ENCODE assay signal across 9 cellular contexts in genomic region chr1:146012703-146013565, GRCh38. TPM values are rescaled to one million over a fixed set of nuclear protein-coding genes. Genes with fewer than 3 reads are reported as not detected.
A peak's percentile ranks its signal among the peaks of the same experiment; 100 is the strongest.
DNase-seq lines count a peak whose midpoint lies in the region; ATAC-seq and TF ChIP-seq lines count a peak whose summit lies in the region.
"Had no signal": no experiment of that assay in that cellular context is flagged by ENCODE, and none has a peak within 500 bp of the region (broad histone marks: within the 10 kb centered on the region; RNA-seq: fewer than 3 reads in every experiment).

No MANE protein-coding gene starts in this region.

- no peaks in the 10 kb centered on the region for H3K4me1 Mint-ChIP-seq in Calu3 (ENCODE audit: low read depth, unreplicated experiment)
- H3K4me1 Mint-ChIP-seq in activated CD8-positive, alpha-beta T cell treated with anti-CD3 and anti-CD28 coated beads, Interleukin-2, amount 10 ng/mL, durations not matched to agents 7 days and 5 days (ENCODE audit: low read depth) = peaks cover 12% of the 10 kb centered on the region

- H3K27me3 ChIP-seq in neuronal stem cell (ENCODE audit: control insufficient read depth in 3 of 3, insufficient read depth in 3 of 3, low read depth in 1 of 3, low read length in 3 of 3) = peaks cover 0 to 27% (median 2%) of the 10 kb centered on the region in 3 experiments

- intact Hi-C loops in Calu3 (cut with micrococcal nuclease; ENCODE audit: unreplicated experiment) = no loop called here

- H2BK15ac ChIP-seq in neuronal stem cell (ENCODE audit: low read length) = no peak overlapping the region

- no peak overlapping the region for H2BK120ac ChIP-seq in neuronal stem cell (ENCODE audit: low read depth, low read length)

- no peak overlapping the region for H4K8ac ChIP-seq in neuronal stem cell (ENCODE audit: low read depth, low read length)

- no peak overlapping the region for H3K4me2 ChIP-seq in neuronal stem cell (ENCODE audit: insufficient read depth, low read length, poor library complexity, severe bottlenecking)

- no peak overlapping the region for H3K4me3 ChIP-seq in fibroblast of pulmonary artery (replicated peaks; ENCODE audit: low read depth, low read length)
- H3K4me3 ChIP-seq in neuronal stem cell (ENCODE audit: low read length in 2 of 2) = no peak overlapping the region

- peak overlapping the region; percentile 35 for H2AFZ ChIP-seq in neuronal stem cell (ENCODE audit: low read length)

- H3K9ac ChIP-seq in neuronal stem cell (ENCODE audit: low read depth, low read length, poor library complexity) = no peak overlapping the region

- H3K27me3 Mint-ChIP-seq in Calu3 (ENCODE audit: unreplicated experiment) = peaks cover 27% of the 10 kb centered on the region
- peaks cover 20% of the 10 kb centered on the region for H3K27me3 Mint-ChIP-seq in activated CD8-positive, alpha-beta T cell treated with anti-CD3 and anti-CD28 coated beads, Interleukin-2, amount 10 ng/mL, durations not matched to agents 7 days and 5 days (ENCODE audit: low read depth)

- POLR2A ChIA-PET in activated CD8-positive, alpha-beta T cell treated with anti-CD3 and anti-CD28 coated beads, Interleukin-2, amount 10 ng/mL, durations not matched to agents 7 days and 5 days (lab: Charles Lee) = interaction anchor here (0.7 to 2.3 kb wide), 5 partner anchors 16 to 179 kb away, joined by 3 to 10 read pairs (median 5); partner anchors contain the start of genes RBM8A and TXNIP

- DNase-seq in Calu3 = peak; percentile 74
- DNase-seq in HS-27A (ENCODE audit: low read depth) = peak; percentile 65
- DNase-seq in NCI-H82 (lab: John Stamatoyannopoulos, UW) = peak; percentile 80
- DNase-seq in activated CD8-positive, alpha-beta T cell treated with anti-CD3 and anti-CD28 coated beads, Interleukin-2, amount 10 ng/mL, durations not matched to agents 7 days and 5 days = peak; percentile 77
- DNase-seq in fibroblast of pulmonary artery (ENCODE audit: low read depth) = peak; percentile 88
- peak; percentile 56 for DNase-seq in neuronal stem cell (ENCODE audit: low spot score)

- H3K9me3 ChIP-seq in neuronal stem cell (replicated peaks in 1 of 2; ENCODE audit: control insufficient read depth in 2 of 2, insufficient read depth in 1 of 2, low read depth in 1 of 2, low read length in 2 of 2) = peaks cover 0 to under 1% of the 10 kb centered on the region in 2 donors

- H4K91ac ChIP-seq in neuronal stem cell (ENCODE audit: low read depth, low read length, poor library complexity) = no peak overlapping the region

- no peak overlapping the region for H2AK5ac ChIP-seq in neuronal stem cell (ENCODE audit: low read depth, low read length)

- H3K27ac Mint-ChIP-seq in Calu3 (ENCODE audit: unreplicated experiment) = peak overlapping the region; percentile 58
- no peak overlapping the region for H3K27ac Mint-ChIP-seq in activated CD8-positive, alpha-beta T cell treated with anti-CD3 and anti-CD28 coated beads, Interleukin-2, amount 10 ng/mL, durations not matched to agents 7 days and 5 days

- no peak overlapping the region for H3K18ac ChIP-seq in neuronal stem cell (ENCODE audit: low read length)

- WGBS in neuronal stem cell (ENCODE audit: extremely low coverage in 2 of 2, insufficient read length in 2 of 2, insufficient replicate concordance in 1 of 2), 2 donors = no CpG with 5 or more reads among the region's 4 CpGs

- no peak overlapping the region for H3K23ac ChIP-seq in neuronal stem cell (ENCODE audit: low read depth, low read length, poor library complexity)

- CTCF ChIA-PET in Calu3 (lab: Charles Lee) = interaction anchor here (0.6 to 5.0 kb wide), 9 partner anchors 12 to 1138 kb away, joined by 3 to 32 read pairs (median 5); partner anchors contain the start of genes NUDT17 and PIAS3
- CTCF ChIA-PET in activated CD8-positive, alpha-beta T cell treated with anti-CD3 and anti-CD28 coated beads, Interleukin-2, amount 10 ng/mL, durations not matched to agents 7 days and 5 days (lab: Charles Lee) = interaction anchor here (0.9 to 10.1 kb wide), 13 partner anchors 8 to 167 kb away, joined by 3 to 269 read pairs (median 5); partner anchors contain the start of genes ANKRD34A, HJV and NUDT17

- no peak overlapping the region for H3K27ac ChIP-seq in neuronal stem cell (replicated peaks; ENCODE audit: low read length)

- ATAC-seq in activated CD8-positive, alpha-beta T cell treated with anti-CD3 and anti-CD28 coated beads, Interleukin-2, amount 10 ng/mL, durations not matched to agents 7 days and 5 days = peak; percentile 84
- ATAC-seq in GM21423 (IDR thresholded peaks at IDR 0.05; ENCODE audit: unreplicated experiment) (no peak), HG03196 (IDR thresholded peaks at IDR 0.05; ENCODE audit: unreplicated experiment) (no peak)

- H3K14ac ChIP-seq in neuronal stem cell (ENCODE audit: low read length) = no peak overlapping the region

- H3K4me1 ChIP-seq in neuronal stem cell (ENCODE audit: control insufficient read depth in 2 of 2, insufficient read depth in 1 of 2, low read depth in 1 of 2, low read length in 2 of 2) = no peaks in the 10 kb centered on the region

- H3K4ac ChIP-seq in neuronal stem cell (ENCODE audit: low read length) = no peak overlapping the region

- no peaks in the 10 kb centered on the region for H3K36me3 ChIP-seq in neuronal stem cell (replicated peaks in 1 of 2; ENCODE audit: control insufficient read depth in 2 of 2, insufficient read depth in 2 of 2, low read length in 2 of 2)

- no peak overlapping the region for H3K4me3 Mint-ChIP-seq in Calu3 (ENCODE audit: low read depth, unreplicated experiment)
- no peak overlapping the region for H3K4me3 Mint-ChIP-seq in activated CD8-positive, alpha-beta T cell treated with anti-CD3 and anti-CD28 coated beads, Interleukin-2, amount 10 ng/mL, durations not matched to agents 7 days and 5 days

- peaks cover 5% of the 10 kb centered on the region for H3K36me3 Mint-ChIP-seq in Calu3 (ENCODE audit: insufficient read depth, unreplicated experiment)
- H3K36me3 Mint-ChIP-seq in activated CD8-positive, alpha-beta T cell treated with anti-CD3 and anti-CD28 coated beads, Interleukin-2, amount 10 ng/mL, durations not matched to agents 7 days and 5 days (ENCODE audit: low read depth) = no peaks in the 10 kb centered on the region

- H2BK12ac ChIP-seq in neuronal stem cell (ENCODE audit: low read length) = no peak overlapping the region

- peak; percentile 61 for TF ChIP-seq CTCF in Calu3 (IDR thresholded peaks at IDR 0.05; ENCODE audit: unreplicated experiment)
- TF ChIP-seq CTCF in fibroblast of pulmonary artery (IDR thresholded peaks at IDR 0.05; ENCODE audit: low read length, missing control alignments) = peak; percentile 76

- H3K9me3 Mint-ChIP-seq in Calu3 (ENCODE audit: low read depth, unreplicated experiment) = no peaks in the 10 kb centered on the region
- no peaks in the 10 kb centered on the region for H3K9me3 Mint-ChIP-seq in activated CD8-positive, alpha-beta T cell treated with anti-CD3 and anti-CD28 coated beads, Interleukin-2, amount 10 ng/mL, durations not matched to agents 7 days and 5 days (ENCODE audit: insufficient read depth)

- no peak overlapping the region for H2BK5ac ChIP-seq in neuronal stem cell (ENCODE audit: low read length)

- H3K79me1 ChIP-seq in neuronal stem cell (ENCODE audit: low read depth, low read length) = no peaks in the 10 kb centered on the region

- BruUV-seq in Calu3 (replicated peaks; lab: Mats Ljungman, UMichigan) = no TSS peak

RNA-seq across cellular contexts. Expression of gene HJV, which starts 8.6 kb away (rescaled TPM):
- total RNA-seq in Calu3 (2022) = not detected in 2 replicates
- total RNA-seq in activated CD8-positive, alpha-beta T cell treated with anti-CD3 and anti-CD28 coated beads, Interleukin-2, amount 10 ng/mL, durations not matched to agents 7 days and 5 days = not detected
- 0.08 TPM for polyA plus RNA-seq in neuronal stem cell (2013, experiment 1 of 2)
- polyA plus RNA-seq in neuronal stem cell (2013, experiment 2 of 2) = 0.12 TPM
- total RNA-seq: activated CD8-positive, alpha-beta memory T cell treated with anti-CD3 and anti-CD28 coated beads for 36 hours had no signal

RNA-seq across cellular contexts. Expression of gene TXNIP, which starts 16.6 kb away (rescaled TPM):
- total RNA-seq in Calu3 (2022) = 18.5 and 27.3 TPM in 2 replicates
- total RNA-seq in activated CD8-positive, alpha-beta T cell treated with anti-CD3 and anti-CD28 coated beads, Interleukin-2, amount 10 ng/mL, durations not matched to agents 7 days and 5 days = 100 to 1,000 TPM; 190 to 195 TPM
- 111 TPM for polyA plus RNA-seq in neuronal stem cell (2013, experiment 1 of 2)
- polyA plus RNA-seq in neuronal stem cell (2013, experiment 2 of 2) = 115 TPM

RNA-seq across cellular contexts. Expression of gene POLR3GL, which starts 48.4 kb away (rescaled TPM):
- 9.9 and 11.5 TPM in 2 replicates for total RNA-seq in Calu3 (2022)
- total RNA-seq in activated CD8-positive, alpha-beta T cell treated with anti-CD3 and anti-CD28 coated beads, Interleukin-2, amount 10 ng/mL, durations not matched to agents 7 days and 5 days = 10 to 100 TPM; 25.0 to 26.5 TPM
- polyA plus RNA-seq in neuronal stem cell (2013, experiment 1 of 2) = 18.0 TPM
- polyA plus RNA-seq in neuronal stem cell (2013, experiment 2 of 2) = 20.2 TPM

RNA-seq across cellular contexts. Expression of gene ANKRD34A, which starts 48.6 kb away (rescaled TPM):
- 0.19 and 0.27 TPM in 2 replicates for total RNA-seq in Calu3 (2022)
- 1 to 10 TPM; 1.8 to 2.4 TPM for total RNA-seq in activated CD8-positive, alpha-beta T cell treated with anti-CD3 and anti-CD28 coated beads, Interleukin-2, amount 10 ng/mL, durations not matched to agents 7 days and 5 days
- polyA plus RNA-seq in neuronal stem cell (2013, experiment 1 of 2) = 0.10 TPM
- 0.10 TPM for polyA plus RNA-seq in neuronal stem cell (2013, experiment 2 of 2)

RNA-seq across cellular contexts. Expression of gene LIX1L, which starts 55.1 kb away (rescaled TPM):
- 6.3 and 7.2 TPM in 2 replicates for total RNA-seq in Calu3 (2022)
- 10 to 100 TPM; 45.8 to 48.4 TPM for total RNA-seq in activated CD8-positive, alpha-beta T cell treated with anti-CD3 and anti-CD28 coated beads, Interleukin-2, amount 10 ng/mL, durations not matched to agents 7 days and 5 days
- polyA plus RNA-seq in neuronal stem cell (2013, experiment 1 of 2) = 17.1 TPM
- 17.4 TPM for polyA plus RNA-seq in neuronal stem cell (2013, experiment 2 of 2)
